In the genomic region with DNA sequence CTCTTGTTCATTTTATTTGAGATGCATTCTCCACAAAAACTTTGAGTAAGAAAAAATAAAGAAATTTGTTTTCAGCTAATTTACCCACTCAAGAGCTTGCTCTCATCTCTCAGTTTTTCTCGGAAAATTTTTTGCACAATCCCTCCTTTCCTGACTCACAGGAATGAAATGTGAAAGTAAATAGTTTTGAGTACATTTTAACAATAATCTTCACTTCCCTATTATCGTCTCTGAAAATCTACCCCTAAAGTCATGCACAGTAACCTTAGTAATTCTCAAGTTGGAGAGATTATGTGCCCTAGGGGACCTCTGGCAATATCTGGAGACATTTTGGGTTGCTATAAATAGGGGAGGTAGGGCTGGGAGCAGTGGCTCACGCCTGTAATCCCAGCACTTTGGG, we compare ENCODE assay signal across 13 cellular contexts. TPM values are rescaled to one million over a fixed set of nuclear protein-coding genes. Genes with fewer than 3 reads are reported as not detected.
DNase-seq lines count a peak whose midpoint lies in the region; ATAC-seq and TF ChIP-seq lines count a peak whose summit lies in the region.
"Had no signal": no experiment of that assay in that cellular context is flagged by ENCODE, and none has a peak within 500 bp of the region (broad histone marks: within the 10 kb centered on the region; RNA-seq: fewer than 3 reads in every experiment).

No MANE protein-coding gene starts in this region.

- H3K4me1 ChIP-seq in GM23338 (ENCODE audit: insufficient read depth) = peaks cover 37% of the 10 kb centered on the region
- peaks cover 68% of the 10 kb centered on the region for H3K4me1 ChIP-seq in adipocyte (ENCODE audit: control insufficient read depth, insufficient read depth, low read length)
- H3K4me1 ChIP-seq in left lung = peaks cover 6 to 76% of the 10 kb centered on the region in 2 donors
- H3K4me1 ChIP-seq: colonic mucosa had no signal

- H3K27me3 ChIP-seq in GM23338 (ENCODE audit: insufficient read depth) (no peaks in the 10 kb centered on the region), adipocyte (replicated peaks; ENCODE audit: control insufficient read depth, insufficient read depth, low read length) (no peaks in the 10 kb centered on the region), left lung (peaks cover 0 to 7% of the 10 kb centered on the region in 2 donors)
- H3K27me3 ChIP-seq: colonic mucosa had no signal

- H3K9me2 ChIP-seq in GM23338 (ENCODE audit: insufficient read depth) = peaks cover 5% of the 10 kb centered on the region; the same call in 1 of the 2 replicates

- H3K4me2 ChIP-seq in GM23338 = no peak overlapping the region

- H3K9ac ChIP-seq in adipocyte (ENCODE audit: low read length) = peak overlapping the region; percentile 95

- intact Hi-C loops in left lung (cut with DNase I) = no loop called here

- H3K4me1 Mint-ChIP-seq in GM23338 = peaks cover 47% of the 10 kb centered on the region

- H3K27ac Mint-ChIP-seq in GM23338 = 0 out of 2 replicates have a peak overlapping the region, but pooled peaks have one; percentile 28
- H3K27ac Mint-ChIP-seq: activated T-helper 1 cell treated with anti-CD3 and anti-CD28 coated beads, Interleukin-12 subunit alpha, Interleukin-12 subunit beta, Interleukin-2, Interleukin-4 antibody, amounts not matched to agents 30 ng/mL and 10 ng/mL and 1 ng/mL, durations not matched to agents 14 hours and 24 hours and 36 hours had no signal

- no peaks in the 10 kb centered on the region for H3K9me3 ChIP-seq in adipocyte (ENCODE audit: control insufficient read depth, low read length)
- no peaks in the 10 kb centered on the region for H3K9me3 ChIP-seq in left lung
- H3K9me3 ChIP-seq: colonic mucosa had no signal

- peaks cover 69% of the 10 kb centered on the region for H3K79me2 ChIP-seq in GM23338 (replicated peaks; ENCODE audit: insufficient read depth)

- H3K4me3 ChIP-seq in GM23338 (no peak overlapping the region), adipocyte (ENCODE audit: low read length) (peak overlapping the region; percentile 97), left lung (peak overlapping the region; percentile 82 to 89)
- H3K4me3 ChIP-seq: colonic mucosa, K562 had no signal

- ATAC-seq in GM23338 (no peak), left lung (no peak), GM19324 (IDR thresholded peaks at IDR 0.05; ENCODE audit: low FRiP score, unreplicated experiment) (no peak)
- ATAC-seq: activated CD4-positive, CD25-positive, alpha-beta regulatory T cell treated with anti-CD3 and anti-CD28 coated beads, Interleukin-2, amount 50 U/mL, for 24 hours; K562 had no signal

- H3K36me3 Mint-ChIP-seq in GM23338 (ENCODE audit: low read depth) = peaks cover 18% of the 10 kb centered on the region; the same call in 2 of the 3 replicates

- H3K27ac ChIP-seq in GM23338 (ENCODE audit: low read depth) (0 out of 2 replicates have a peak overlapping the region, but pooled peaks have one; percentile 13), left lung (peak overlapping the region; percentile 78 to 80)

- DNase-seq in GM23338 (ENCODE audit: low spot score) = no peak
- peak; percentile 67 for DNase-seq in adipocyte (ENCODE audit: low read depth)
- no peak for DNase-seq in left lung
- DNase-seq in stromal cell of bone marrow (ENCODE audit: low read depth) = peak; percentile 9
- no peak for DNase-seq in GF-D8 (lab: John Stamatoyannopoulos, UW)
- DNase-seq in SIG-M5 (lab: John Stamatoyannopoulos, UW) = no peak
- DNase-seq: colonic mucosa, SHP77, substantia nigra had no signal

- H3K36me3 ChIP-seq in GM23338 (ENCODE audit: insufficient read depth) = no peaks in the 10 kb centered on the region; the same call in 1 of the 2 replicates
- peaks cover 5% of the 10 kb centered on the region for H3K36me3 ChIP-seq in adipocyte (ENCODE audit: control insufficient read depth, insufficient read depth, low read length, severe bottlenecking)
- H3K36me3 ChIP-seq in left lung = no peaks in the 10 kb centered on the region
- H3K36me3 ChIP-seq: colonic mucosa had no signal

- 0 out of 2 replicates have a peak, but pooled peaks cover 3% of the 10 kb centered on the region for H3F3A ChIP-seq in GM23338 (replicated peaks; ENCODE audit: low read depth)

- H3K27me3 Mint-ChIP-seq in GM23338 (ENCODE audit: insufficient read depth, low read depth, poor library complexity) = peaks cover 1% of the 10 kb centered on the region

- no peak for TF ChIP-seq CTCF in GM23338 (conservative IDR thresholded peaks at IDR 0.05; ENCODE audit: low read depth in 2 of 2)
- TF ChIP-seq CTCF in left lung (IDR thresholded peaks at IDR 0.05) = no peak

- no peak overlapping the region for H2AFZ ChIP-seq in GM23338

- no peaks in the 10 kb centered on the region for H4K20me1 ChIP-seq in GM23338 (replicated peaks; ENCODE audit: insufficient read depth)

- H3K9me3 Mint-ChIP-seq in GM23338 = no peaks in the 10 kb centered on the region
- H3K9me3 Mint-ChIP-seq: activated T-helper 1 cell treated with anti-CD3 and anti-CD28 coated beads, Interleukin-12 subunit alpha, Interleukin-12 subunit beta, Interleukin-2, Interleukin-4 antibody, amounts not matched to agents 30 ng/mL and 10 ng/mL and 1 ng/mL, durations not matched to agents 14 hours and 24 hours and 36 hours had no signal

- H3K4me3 Mint-ChIP-seq in GM23338 = no peak overlapping the region; the same call in 2 of the 3 replicates

TF ChIP-seq in GM23338, 12 proteins besides CTCF, POLR2A, EP300 and RAD21 (continues in another document):
- no peak for TF ChIP-seq POLR2AphosphoS5 (IDR thresholded peaks at IDR 0.05; ENCODE audit: low read depth)
- no peak for TF ChIP-seq REST (IDR thresholded peaks at IDR 0.05; ENCODE audit: unreplicated experiment)
- no peak for TF ChIP-seq ZNF331 (CRISPR knock-in tag; IDR thresholded peaks at IDR 0.05; ENCODE audit: low read depth)

RNA-seq across cellular contexts. Expression of gene CYB5A, which starts 2.6 kb away (rescaled TPM):
- 122 and 136 TPM in 2 replicates for total RNA-seq in GM23338 (2014; rRNA removed; shearing (Covaris generic))
- 274 and 283 TPM in 2 replicates for polyA plus RNA-seq in GM23338 (2016; fragmentation: Nextera tagmentation; extraction: Ambion mirVana)
- total RNA-seq in left lung = 100 to 1,000 TPM; 347 to 508 TPM

RNA-seq across cellular contexts. Expression of gene C18orf63, which starts 26.5 kb away (rescaled TPM):
- not detected in 2 replicates for total RNA-seq in GM23338 (2014; rRNA removed; shearing (Covaris generic))
- not detected in 2 replicates for polyA plus RNA-seq in GM23338 (2016; fragmentation: Nextera tagmentation; extraction: Ambion mirVana)
- under 1 TPM; 0.16 to 0.26 TPM for total RNA-seq in left lung
- total RNA-seq: activated T-helper 1 cell treated with anti-CD3 and anti-CD28 coated beads, Interleukin-12 subunit alpha, Interleukin-12 subunit beta, Interleukin-2, Interleukin-4 antibody, amounts not matched to agents 30 ng/mL and 10 ng/mL and 1 ng/mL, durations not matched to agents 14 hours and 24 hours and 36 hours; colonic mucosa; K562 had no signal
- polyA plus RNA-seq: K562 had no signal

Comparison
In these comparisons a context has a peak if more than half of its experiments do, and no peak if none do; other contexts are left out.
1. DNase-seq: peak in adipocyte (single experiment) and stromal cell of bone marrow (single experiment); none in GM23338 (single experiment), left lung (0 of 2), GF-D8 (single experiment) and SIG-M5 (single experiment).